In genomic region chr2:107364361-107364950, GRCh38 we compare ENCODE assay signal across 16 cellular contexts.
"Had no signal": no experiment of that assay in that cellular context is flagged by ENCODE, and none has a peak within 500 bp of the region (broad histone marks: within the 10 kb centered on the region; RNA-seq: fewer than 3 reads in every experiment).

No MANE protein-coding gene starts in this region.

- H3K4me3 Mint-ChIP-seq: activated naive CD8-positive, alpha-beta T cell treated with anti-CD3 and anti-CD28 coated beads for 36 hours; activated T-helper 1 cell treated with anti-CD3 and anti-CD28 coated beads, Interleukin-12 subunit alpha, Interleukin-12 subunit beta, Interleukin-2, Interleukin-4 antibody, amounts not matched to agents 30 ng/mL and 10 ng/mL and 1 ng/mL, durations not matched to agents 14 hours and 24 hours and 36 hours; central memory CD8-positive, alpha-beta T cell had no signal

- H3K27me3 Mint-ChIP-seq: activated naive CD8-positive, alpha-beta T cell treated with anti-CD3 and anti-CD28 coated beads for 36 hours; central memory CD8-positive, alpha-beta T cell had no signal

- DNase-seq: activated CD4-positive, alpha-beta T cell treated with anti-CD3 and anti-CD28 coated beads for 1 hour; activated CD4-positive, alpha-beta T cell treated with anti-CD3 and anti-CD28 coated beads, Interleukin-2, amount 50 U/mL, for 4 hours; activated naive CD8-positive, alpha-beta T cell treated with anti-CD3 and anti-CD28 coated beads for 36 hours; amygdala; body of pancreas; left ventricle myocardium superior; occipital lobe; posterior cingulate gyrus; small intestine; stimulated activated CD4-positive, alpha-beta T cell treated with anti-CD3 and anti-CD28 coated beads, Interleukin-4, amount 100 ng/mL, for 1 hour; tibial artery; WERI-Rb-1 had no signal

- H3K9me3 ChIP-seq: body of pancreas, tibial artery had no signal

- H3K4me1 ChIP-seq: body of pancreas had no signal

- H3K27ac Mint-ChIP-seq: activated naive CD8-positive, alpha-beta T cell treated with anti-CD3 and anti-CD28 coated beads for 36 hours; activated T-helper 1 cell treated with anti-CD3 and anti-CD28 coated beads, Interleukin-12 subunit alpha, Interleukin-12 subunit beta, Interleukin-2, Interleukin-4 antibody, amounts not matched to agents 30 ng/mL and 10 ng/mL and 1 ng/mL, durations not matched to agents 14 hours and 24 hours and 36 hours had no signal

- H3K36me3 Mint-ChIP-seq: activated naive CD8-positive, alpha-beta T cell treated with anti-CD3 and anti-CD28 coated beads for 36 hours had no signal

- H3K4me1 Mint-ChIP-seq: activated naive CD8-positive, alpha-beta T cell treated with anti-CD3 and anti-CD28 coated beads for 36 hours; central memory CD8-positive, alpha-beta T cell had no signal

- ATAC-seq: body of pancreas, left ventricle myocardium superior had no signal

- H3K27ac ChIP-seq: body of pancreas, coronary artery, SK-N-MC, tibial artery, WERI-Rb-1 had no signal

- H3K9me3 Mint-ChIP-seq: activated naive CD8-positive, alpha-beta T cell treated with anti-CD3 and anti-CD28 coated beads for 36 hours had no signal

- H3K36me3 ChIP-seq: tibial artery, WERI-Rb-1 had no signal

- H3K27me3 ChIP-seq: body of pancreas, tibial artery had no signal

- H3K4me3 ChIP-seq: body of pancreas, coronary artery, SK-N-MC, tibial artery had no signal
